17 cellular contexts compared by ENCODE assay signal in genomic region chr10:124033887-124034218, GRCh38. TPM values are rescaled to one million over a fixed set of nuclear protein-coding genes. Genes with fewer than 3 reads are reported as not detected.
DNase-seq lines count a peak whose midpoint lies in the region; ATAC-seq and TF ChIP-seq lines count a peak whose summit lies in the region.
"Had no signal": no experiment of that assay in that cellular context is flagged by ENCODE, and none has a peak within 500 bp of the region (broad histone marks: within the 10 kb centered on the region; RNA-seq: fewer than 3 reads in every experiment).

No MANE protein-coding gene starts in this region.

- in situ Hi-C loops in brain microvascular endothelial cell (cut with HindIII; ENCODE audit: low pct_ligation_motif_present, low sequenced_read_pairs) = no loop called here

- H3K79me2 ChIP-seq in GM23338 (replicated peaks; ENCODE audit: insufficient read depth) = no peaks in the 10 kb centered on the region

- no peaks in the 10 kb centered on the region for H3K36me3 ChIP-seq in GM23338 (ENCODE audit: insufficient read depth)
- no peaks in the 10 kb centered on the region for H3K36me3 ChIP-seq in brain microvascular endothelial cell (replicated peaks)
- H3K36me3 ChIP-seq in left lung = peaks cover 0 to 76% of the 10 kb centered on the region in 2 donors
- H3K36me3 ChIP-seq in skeletal muscle satellite cell (ENCODE audit: insufficient read depth, low read length) = no peaks in the 10 kb centered on the region
- H3K36me3 ChIP-seq: HAP-1 had no signal

- no peaks in the 10 kb centered on the region for H3K9me2 ChIP-seq in GM23338 (ENCODE audit: insufficient read depth)

- H3K9me3 Mint-ChIP-seq in GM23338 = no peaks in the 10 kb centered on the region; the same call in 2 of the 3 replicates
- H3K9me3 Mint-ChIP-seq: activated T-cell treated with anti-CD3 and anti-CD28 coated beads, Interleukin-2, amount 50 U/mL, for 4 hours; natural killer cell; T-helper 1 cell treated with Interleukin-12 subunit alpha and Interleukin-12 subunit beta and Interleukin-4 antibody, amounts not matched to agents 30 μg/mL and 1 μg/mL, for 36 hours had no signal

- peak overlapping the region; percentile 68; the same call in 1 of the 2 replicates for H3K27ac Mint-ChIP-seq in GM23338
- H3K27ac Mint-ChIP-seq: natural killer cell; T-helper 1 cell treated with Interleukin-12 subunit alpha and Interleukin-12 subunit beta and Interleukin-4 antibody, amounts not matched to agents 30 μg/mL and 1 μg/mL, for 36 hours had no signal

- TF ChIP-seq CTCF in GM23338 (conservative IDR thresholded peaks at IDR 0.05; ENCODE audit: low read depth in 2 of 2) (no peak), brain microvascular endothelial cell (IDR thresholded peaks at IDR 0.05; ENCODE audit: low read depth, low read length, missing control alignments) (no peak), left lung (IDR thresholded peaks at IDR 0.05) (no peak)

- no peak overlapping the region for H2AFZ ChIP-seq in GM23338

- H3K9me3 ChIP-seq in left lung (no peaks in the 10 kb centered on the region), skeletal muscle satellite cell (replicated peaks; ENCODE audit: low read length) (no peaks in the 10 kb centered on the region)
- H3K9me3 ChIP-seq: HAP-1 had no signal

- intact Hi-C loops in left lung (cut with DNase I) = no loop called here

- H3K27ac ChIP-seq in GM23338 (ENCODE audit: low read depth) = no peak overlapping the region
- H3K27ac ChIP-seq in brain microvascular endothelial cell = peak overlapping the region; percentile 1
- H3K27ac ChIP-seq in left lung = peak overlapping the region; percentile 39 to 50

- H3K4me1 ChIP-seq in GM23338 (ENCODE audit: insufficient read depth) (peaks cover 21% of the 10 kb centered on the region), left lung (peaks cover 13 to 70% of the 10 kb centered on the region in 2 donors), skeletal muscle satellite cell (ENCODE audit: control insufficient read depth, insufficient read depth, low read length) (peaks cover 18% of the 10 kb centered on the region)
- H3K4me1 ChIP-seq: HAP-1 had no signal

- H3F3A ChIP-seq in GM23338 (replicated peaks; ENCODE audit: low read depth) = no peaks in the 10 kb centered on the region

- H3K4me3 Mint-ChIP-seq in GM23338 = no peak overlapping the region
- H3K4me3 Mint-ChIP-seq: activated T-cell treated with anti-CD3 and anti-CD28 coated beads, Interleukin-2, amount 50 U/mL, for 4 hours; natural killer cell; T-helper 1 cell treated with Interleukin-12 subunit alpha and Interleukin-12 subunit beta and Interleukin-4 antibody, amounts not matched to agents 30 μg/mL and 1 μg/mL, for 36 hours had no signal

- no peak for DNase-seq in GM23338 (ENCODE audit: low spot score)
- DNase-seq in brain microvascular endothelial cell = no peak
- DNase-seq in left lung = no peak
- DNase-seq in activated T-cell treated with anti-CD3 and anti-CD28 coated beads, Interleukin-2, amount 50 U/mL, for 48 hours = no peak
- no peak for DNase-seq in activated CD8-positive, alpha-beta memory T cell treated with anti-CD3 and anti-CD28 coated beads, Interleukin-2, amount 50 U/mL, for 4 hours
- DNase-seq: activated T-cell treated with anti-CD3 and anti-CD28 coated beads, Interleukin-2, amount 50 U/mL, for 4 hours; kidney glomerular epithelial cell; natural killer cell; NCI-H187; NCI-H524 treated with DMSO at 0.1 percent for 48 hours; stimulated activated naive CD8-positive, alpha-beta T cell treated with anti-CD3 and anti-CD28 coated beads, Interleukin-15, Interleukin-2, amounts not matched to agents 100 U/mL and 50 U/mL, for 24 hours had no signal

- ATAC-seq in GM23338 (no peak), left lung (no peak), HG03457 (IDR thresholded peaks at IDR 0.05; ENCODE audit: unreplicated experiment) (no peak), GM21717 (IDR thresholded peaks at IDR 0.05; ENCODE audit: unreplicated experiment) (no peak)
- ATAC-seq: natural killer cell; Panc1; stimulated activated naive CD8-positive, alpha-beta T cell treated with anti-CD3 and anti-CD28 coated beads, Interleukin-15, Interleukin-2, amounts not matched to agents 100 U/mL and 50 U/mL, for 24 hours had no signal

- no peak overlapping the region for H3K9ac ChIP-seq in skeletal muscle satellite cell (ENCODE audit: low read depth, low read length)

- H3K4me2 ChIP-seq in GM23338 (no peak overlapping the region), skeletal muscle satellite cell (ENCODE audit: low read length) (peak overlapping the region; percentile 17)

- H3K4me1 Mint-ChIP-seq in GM23338 = peaks cover 28% of the 10 kb centered on the region

- H3K36me3 Mint-ChIP-seq in GM23338 (ENCODE audit: low read depth) = peaks cover 4% of the 10 kb centered on the region; the same call in 2 of the 3 replicates
- H3K36me3 Mint-ChIP-seq: natural killer cell had no signal

- H3K4me3 ChIP-seq in GM23338 (no peak overlapping the region), brain microvascular endothelial cell (ENCODE audit: low read depth, low read length) (no peak overlapping the region), left lung (no peak overlapping the region), skeletal muscle satellite cell (ENCODE audit: low read length) (no peak overlapping the region)
- H3K4me3 ChIP-seq: HAP-1 had no signal

- H4K20me1 ChIP-seq in GM23338 (replicated peaks; ENCODE audit: insufficient read depth) = no peaks in the 10 kb centered on the region

- H3K27me3 ChIP-seq in GM23338 (ENCODE audit: insufficient read depth) (no peaks in the 10 kb centered on the region), brain microvascular endothelial cell (replicated peaks) (no peaks in the 10 kb centered on the region), left lung (no peaks in the 10 kb centered on the region), skeletal muscle satellite cell (ENCODE audit: control insufficient read depth, insufficient read depth, low read length) (no peaks in the 10 kb centered on the region)

- H3K27me3 Mint-ChIP-seq in GM23338 (ENCODE audit: insufficient read depth, low read depth, poor library complexity) = peaks cover 5% of the 10 kb centered on the region

TF ChIP-seq in GM23338, 12 proteins besides CTCF, POLR2A, EP300 and RAD21 (continues in another document):
- TF ChIP-seq EZH2phosphoT487 (IDR thresholded peaks at IDR 0.05; ENCODE audit: unreplicated experiment) (no peak), EZH2 (IDR thresholded peaks at IDR 0.05; ENCODE audit: low read depth, unreplicated experiment) (no peak), CREB1 (CRISPR knock-in tag; IDR thresholded peaks at IDR 0.05; ENCODE audit: low read depth) (no peak), NANOG (IDR thresholded peaks at IDR 0.05; ENCODE audit: borderline replicate concordance) (no peak), ETS1 (IDR thresholded peaks at IDR 0.05) (no peak), ZNF331 (CRISPR knock-in tag; IDR thresholded peaks at IDR 0.05; ENCODE audit: low read depth) (no peak)

RNA-seq across cellular contexts. Expression of gene CHST15, which starts 59.5 kb away (rescaled TPM):
- 10.9 and 11.2 TPM in 2 replicates for total RNA-seq in GM23338 (2014; rRNA removed; shearing (Covaris generic))
- polyA plus RNA-seq in GM23338 (2016; fragmentation: Nextera tagmentation; extraction: Ambion mirVana) = 2.6 and 2.7 TPM in 2 replicates
- total RNA-seq in left lung = 10 to 100 TPM; 30.3 to 53.3 TPM
- total RNA-seq in skeletal muscle satellite cell (2012; rRNA removed) = 1.3 and 3.1 TPM in 2 replicates
